Comparison of ENCODE assay signal across 8 cellular contexts in genomic region chr1:117365350-117366280, GRCh38. TPM values are rescaled to one million over a fixed set of nuclear protein-coding genes. Genes with fewer than 3 reads are reported as not detected.
DNase-seq lines count a peak whose midpoint lies in the region; ATAC-seq, FAIRE-seq and TF ChIP-seq lines count a peak whose summit lies in the region.

No MANE protein-coding gene starts in this region.

- peaks cover 2% of the 10 kb centered on the region for H3K27me3 ChIP-seq in NT2/D1 (ENCODE audit: insufficient read depth, insufficient read length)
- H3K27me3 ChIP-seq in effector memory CD4-positive, alpha-beta T cell (replicated peaks; ENCODE audit: control insufficient read depth, insufficient read depth, low read length, poor library complexity, severe bottlenecking) = no peaks in the 10 kb centered on the region

- TF ChIP-seq CTCF in neural crest cell (conservative IDR thresholded peaks at IDR 0.05) = no peak

- FAIRE-seq in HTR-8/SVneo (lab: Jason Lieb, UNC) = no peak

- peak overlapping the region; percentile 99 for H3K4me3 Mint-ChIP-seq in neural crest cell

- DNase-seq in NT2/D1 (ENCODE audit: low read depth, low spot score) (no peak), neural crest cell (ENCODE audit: low read depth, low spot score) (no peak), left lobe of liver (ENCODE audit: low spot score) (no peak), HTR-8/SVneo (ENCODE audit: insufficient read length, low spot score) (no peak), Ammon's horn (ENCODE audit: low spot score) (no peak)
- no peak for DNase-seq in effector memory CD4-positive, alpha-beta T cell

- peak overlapping the region; percentile 98 for H3K9ac ChIP-seq in ES-I3 (ENCODE audit: low read depth, low read length)
- H3K9ac ChIP-seq in NT2/D1 (ENCODE audit: insufficient read length, low read depth) = peak overlapping the region; percentile 97

- H3K36me3 Mint-ChIP-seq in neural crest cell (ENCODE audit: low read depth) = no peaks in the 10 kb centered on the region

- peak overlapping the region; percentile 85 for H3K4me3 ChIP-seq in NT2/D1 (ENCODE audit: insufficient read length, low read depth)
- H3K4me3 ChIP-seq in effector memory CD4-positive, alpha-beta T cell (ENCODE audit: insufficient read depth, low read depth, low read length, poor library complexity, severe bottlenecking) = peak overlapping the region; percentile 83

- H3K9me3 Mint-ChIP-seq in neural crest cell = no peaks in the 10 kb centered on the region

- ATAC-seq in left lobe of liver (no peak), HG03025 (IDR thresholded peaks at IDR 0.05; ENCODE audit: low FRiP score, unreplicated experiment) (no peak)

- no peaks in the 10 kb centered on the region for H3K36me3 ChIP-seq in ES-I3 (ENCODE audit: insufficient read depth, low read length)
- no peaks in the 10 kb centered on the region for H3K36me3 ChIP-seq in NT2/D1 (ENCODE audit: insufficient read depth, insufficient read length, low read length)
- no peaks in the 10 kb centered on the region for H3K36me3 ChIP-seq in effector memory CD4-positive, alpha-beta T cell (ENCODE audit: control insufficient read depth, insufficient read depth, low read length)

- H3K9me3 ChIP-seq in ES-I3 (ENCODE audit: control insufficient read depth, insufficient read depth, low read length) = no peaks in the 10 kb centered on the region
- H3K9me3 ChIP-seq in NT2/D1 (ENCODE audit: insufficient read depth, low read length) = no peaks in the 10 kb centered on the region
- no peaks in the 10 kb centered on the region for H3K9me3 ChIP-seq in effector memory CD4-positive, alpha-beta T cell (ENCODE audit: control insufficient read depth, low read length)

- peaks cover 13% of the 10 kb centered on the region for H3K4me1 ChIP-seq in ES-I3 (ENCODE audit: insufficient read depth, low read length)
- no peaks in the 10 kb centered on the region for H3K4me1 ChIP-seq in NT2/D1 (ENCODE audit: insufficient read depth, insufficient read length)
- peaks cover 2% of the 10 kb centered on the region for H3K4me1 ChIP-seq in effector memory CD4-positive, alpha-beta T cell (ENCODE audit: control insufficient read depth, insufficient read depth, low read length, poor library complexity, severe bottlenecking)

- H3K27ac ChIP-seq in effector memory CD4-positive, alpha-beta T cell (ENCODE audit: insufficient read depth, low read length, poor library complexity, severe bottlenecking) = peak overlapping the region; percentile 85

- H3K27me3 Mint-ChIP-seq in neural crest cell (ENCODE audit: low read depth) = peaks cover 2% of the 10 kb centered on the region

- H3K27ac Mint-ChIP-seq in neural crest cell (ENCODE audit: unreplicated experiment) = peak overlapping the region; percentile 100

- H3K4me1 Mint-ChIP-seq in neural crest cell = peaks cover 44% of the 10 kb centered on the region

RNA-seq across cellular contexts. Expression of gene MAN1A2, which starts 1.6 kb away (rescaled TPM):
- total RNA-seq in neural crest cell (39.4 and 44.7 TPM in 2 replicates), left lobe of liver (32.8 TPM)
